Comparison of ENCODE assay signal across 18 cellular contexts in the genomic region with DNA sequence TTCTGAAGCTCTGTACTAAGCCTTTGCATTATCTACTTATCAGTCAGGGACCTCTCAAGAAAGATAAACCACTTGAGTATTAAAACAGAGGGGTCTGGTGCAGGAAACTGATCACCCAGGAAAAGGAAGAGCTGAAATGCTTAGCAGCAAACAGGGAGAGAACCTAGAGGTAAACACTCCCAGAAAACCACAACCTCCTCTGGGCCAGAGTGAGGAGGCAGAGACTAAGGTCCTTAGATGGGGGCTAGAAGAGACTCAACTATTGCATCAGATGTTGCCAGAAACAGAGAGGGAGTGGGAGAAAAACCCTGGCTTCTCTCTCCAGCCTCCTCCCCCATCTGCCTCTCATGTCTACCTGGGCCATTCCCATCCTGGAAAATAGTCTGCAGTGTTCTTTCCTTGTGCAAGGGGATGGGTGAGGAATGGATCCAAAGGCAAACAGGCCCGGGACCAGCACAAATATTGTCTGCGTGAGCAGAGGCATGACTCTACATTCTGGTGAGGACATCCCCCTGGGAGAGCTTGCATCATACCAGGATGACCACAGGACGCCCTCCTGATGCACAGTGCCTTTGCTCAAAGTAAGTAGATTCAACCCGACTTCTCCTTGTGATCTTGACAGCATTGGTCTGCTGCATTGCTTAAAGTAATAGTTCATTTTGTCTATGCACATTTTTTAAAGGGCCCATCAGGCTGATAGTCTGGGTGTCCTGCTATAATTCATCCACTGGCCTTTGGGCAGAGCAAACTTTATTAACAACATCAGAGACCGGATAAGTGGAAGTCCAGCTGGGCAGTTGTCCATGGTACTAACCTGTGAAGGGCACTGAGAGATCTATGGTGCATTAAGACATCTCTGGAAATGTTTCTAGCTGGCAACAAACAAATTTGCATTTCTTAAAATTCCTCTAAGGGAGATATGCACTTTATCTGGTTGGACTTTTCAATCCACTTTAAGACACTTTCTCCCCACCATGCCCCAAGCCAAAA. TPM values are rescaled to one million over a fixed set of nuclear protein-coding genes. Genes with fewer than 3 reads are reported as not detected.
DNase-seq lines count a peak whose midpoint lies in the region; ATAC-seq, FAIRE-seq and TF ChIP-seq lines count a peak whose summit lies in the region.
"Had no signal": no experiment of that assay in that cellular context is flagged by ENCODE, and none has a peak within 500 bp of the region (broad histone marks: within the 10 kb centered on the region; RNA-seq: fewer than 3 reads in every experiment).

No MANE protein-coding gene starts in this region.

- CTCF ChIA-PET in HepG2 (lab: Yijun Ruan, JAX; ENCODE audit: low intra/inter-chr PET ratio, low total read pairs) (no interaction called here), K562 (lab: Yijun Ruan, JAX; ENCODE audit: low intra/inter-chr PET ratio) (no interaction called here)

- no peak overlapping the region for H3K4me3 ChIP-seq in HepG2 (replicated peaks in 1 of 3; ENCODE audit: insufficient read depth in 1 of 3, low read depth in 2 of 3, low read length in 3 of 3)
- H3K4me3 ChIP-seq in right lobe of liver: no peak overlapping the region
- H3K4me3 ChIP-seq in K562: no peak overlapping the region
- H3K4me3 ChIP-seq: A549, Peyer's patch had no signal

- no peak for TF ChIP-seq POLR2A in HepG2 (IDR thresholded peaks at IDR 0.05; ENCODE audit: insufficient read depth in 1 of 2, low read depth in 2 of 2, low read length in 2 of 2)
- TF ChIP-seq POLR2A in right lobe of liver (IDR thresholded peaks at IDR 0.05): no peak
- TF ChIP-seq POLR2A in K562 (conservative IDR thresholded peaks at IDR 0.05): no peak

- in situ Hi-C loops in HepG2 (cut with HindIII; ENCODE audit: extremely low pct_ligation_motif_present, low pct_unique_long_range_greater_than_20kb) (no loop called here), K562 (cut with MboI) (no loop called here), ACHN (cut with HindIII; ENCODE audit: low pct_ligation_motif_present, low pct_unique_long_range_greater_than_20kb, low sequenced_read_pairs) (no loop called here)

- intact Hi-C loops in HepG2 (cut with micrococcal nuclease; ENCODE audit: unreplicated experiment) (no loop called here), right lobe of liver (cut with DNase I) (no loop called here), K562 (cut with micrococcal nuclease) (no loop called here)

- H3K79me2 ChIP-seq in HepG2 (ENCODE audit: insufficient read depth, low read length) (no peaks in the 10 kb centered on the region), K562 (ENCODE audit: control insufficient read depth, insufficient read depth, low read length) (no peaks in the 10 kb centered on the region)

- H3K9ac ChIP-seq in HepG2 (ENCODE audit: insufficient read depth, low read depth, low read length) (no peak overlapping the region), K562 (ENCODE audit: insufficient read depth in 1 of 2, low read depth in 2 of 2, low read length in 2 of 2) (no peak overlapping the region)

- ATAC-seq in HepG2 (no peak), right lobe of liver (no peak), K562 (no peak)
- ATAC-seq: A549, Right ventricle myocardium inferior had no signal

- H4K20me1 ChIP-seq in HepG2 (ENCODE audit: insufficient read depth, low read length): no peaks in the 10 kb centered on the region
- no peaks in the 10 kb centered on the region for H4K20me1 ChIP-seq in K562 (replicated peaks; ENCODE audit: control insufficient read depth, insufficient read depth, low read length)

- DNase-seq in HepG2 (ENCODE audit: low spot score): no peak
- no peak for DNase-seq in right lobe of liver
- no peak for DNase-seq in K562 (ENCODE audit: extremely low read depth in 1 of 4, low spot score in 3 of 4)
- no peak for DNase-seq in hypothalamus (lab: John Stamatoyannopoulos, UW)
- no peak for DNase-seq in D721Med (ENCODE audit: insufficient read length, low spot score)
- DNase-seq in pons (ENCODE audit: low spot score): no peak
- DNase-seq in ACHN: no peak
- DNase-seq: AML-193, Caco-2, NCI-H1048, NCI-H1694, NCI-H524 treated with DMSO at 0.1 percent for 48 hours, Peyer's patch had no signal

- no peaks in the 10 kb centered on the region for H3K9me1 ChIP-seq in K562 (ENCODE audit: control insufficient read depth, insufficient read depth, low read length)

- no TSS peak for BruUV-seq in HepG2 (replicated peaks; lab: Mats Ljungman, UMichigan)
- BruUV-seq in K562 (replicated peaks; lab: Mats Ljungman, UMichigan): no TSS peak

- H3K27me3 ChIP-seq in HepG2 (ENCODE audit: control insufficient read depth in 1 of 2, insufficient read depth in 2 of 2, low read length in 2 of 2) (peaks cover 0 to 3% of the 10 kb centered on the region in 2 experiments; a peak in 1 of 5 replicates), right lobe of liver (no peaks in the 10 kb centered on the region), K562 (ENCODE audit: control insufficient read depth in 2 of 2, insufficient read depth in 2 of 2, low read length in 2 of 2) (no peaks in the 10 kb centered on the region)
- H3K27me3 ChIP-seq: Peyer's patch had no signal

- no peak overlapping the region for H2AFZ ChIP-seq in HepG2 (ENCODE audit: low read length)
- no peak overlapping the region for H2AFZ ChIP-seq in K562 (ENCODE audit: low read depth, low read length)

- no peaks in the 10 kb centered on the region for H3K4me1 ChIP-seq in HepG2 (ENCODE audit: insufficient read depth, low read length)
- no peaks in the 10 kb centered on the region for H3K4me1 ChIP-seq in right lobe of liver
- H3K4me1 ChIP-seq in K562 (replicated peaks in 1 of 2; ENCODE audit: control insufficient read depth in 2 of 2, insufficient read depth in 2 of 2, low read length in 2 of 2): no peaks in the 10 kb centered on the region
- H3K4me1 ChIP-seq: A549, Caco-2, Peyer's patch had no signal

- TF ChIP-seq RAD21 in HepG2 (CRISPR knock-in tag; IDR thresholded peaks at IDR 0.05) (no peak), Ishikawa (IDR thresholded peaks at IDR 0.05; ENCODE audit: low read depth) (no peak), K562 (CRISPR knock-in tag; conservative IDR thresholded peaks at IDR 0.05 in 1 of 2, IDR thresholded peaks at IDR 0.05 in 1 of 2) (no peak)

- POLR2A ChIA-PET in HepG2 (lab: Yijun Ruan, JAX) (no interaction called here), K562 (lab: Yijun Ruan, JAX) (no interaction called here)

- H3K9me3 ChIP-seq in HepG2 (ENCODE audit: low read length) (no peaks in the 10 kb centered on the region), right lobe of liver (no peaks in the 10 kb centered on the region), K562 (replicated peaks; ENCODE audit: control insufficient read depth, insufficient read depth, low read depth, low read length) (no peaks in the 10 kb centered on the region)
- H3K9me3 ChIP-seq: A549, Caco-2, Peyer's patch had no signal

- no peak for TF ChIP-seq CTCF in HepG2 (CRISPR knock-in tag; IDR thresholded peaks at IDR 0.05)
- TF ChIP-seq CTCF in right lobe of liver (IDR thresholded peaks at IDR 0.05): no peak
- no peak for TF ChIP-seq CTCF in K562 (IDR thresholded peaks at IDR 0.05 in 2 of 3, conservative IDR thresholded peaks at IDR 0.05 in 1 of 3; ENCODE audit: insufficient read depth in 2 of 3, low read depth in 1 of 3, low read length in 3 of 3)
- TF ChIP-seq CTCF in D721Med (IDR thresholded peaks at IDR 0.05; ENCODE audit: insufficient read depth, missing control alignments): no peak

- 0% methylated on average over 2 of the region's 5 CpGs for WGBS in HepG2 (ENCODE audit: low lambda C conversion rate)
- WGBS in right lobe of liver (ENCODE audit: insufficient coverage, low coverage, low lambda C conversion rate, missing lambda C conversion rate): 73% methylated on average over 3 of the region's 5 CpGs
- 0% methylated on average over 5 of the region's 5 CpGs for whole genome bisulfite sequencing in K562 (ENCODE audit: insufficient coverage, low coverage, missing lambda C conversion rate)

- H3K36me3 ChIP-seq in HepG2 (replicated peaks in 1 of 2; ENCODE audit: control insufficient read depth in 1 of 2, insufficient read depth in 2 of 2, low read length in 2 of 2): no peaks in the 10 kb centered on the region
- H3K36me3 ChIP-seq in right lobe of liver: no peaks in the 10 kb centered on the region
- no peaks in the 10 kb centered on the region for H3K36me3 ChIP-seq in K562 (ENCODE audit: control insufficient read depth, insufficient read depth, low read length)
- H3K36me3 ChIP-seq: Peyer's patch had no signal

- H3K27ac ChIP-seq in HepG2 (ENCODE audit: extremely low read length, insufficient read depth, low read length): no peak overlapping the region
- H3K27ac ChIP-seq in right lobe of liver: no peak overlapping the region
- H3K27ac ChIP-seq in K562 (ENCODE audit: extremely low read depth, low read depth, low read length): no peak overlapping the region
- H3K27ac ChIP-seq: A549, Peyer's patch had no signal

- FAIRE-seq in HepG2 (lab: Jason Lieb, UNC) (no peak), K562 (lab: Jason Lieb, UNC) (no peak), D721Med (lab: Jason Lieb, UNC) (no peak)
- FAIRE-seq: A549, H54 had no signal

- TF ChIP-seq EP300 in HepG2 (IDR thresholded peaks at IDR 0.05; ENCODE audit: low read depth in 2 of 2, low read length in 2 of 2) (no peak), HepG2 (CRISPR knock-in tag; IDR thresholded peaks at IDR 0.05; ENCODE audit: borderline replicate concordance) (no peak), Ishikawa (IDR thresholded peaks at IDR 0.05; ENCODE audit: borderline replicate concordance) (no peak), K562 (IDR thresholded peaks at IDR 0.05; ENCODE audit: low read length) (no peak)

- H3K4me2 ChIP-seq in HepG2 (ENCODE audit: low read depth, low read length) (no peak overlapping the region), K562 (ENCODE audit: insufficient read depth, low read length) (no peak overlapping the region)
- H3K4me2 ChIP-seq: A549 had no signal

RNA-seq across cellular contexts. Expression of a gene that starts 22.4 kb away (rescaled TPM):
- total RNA-seq in HepG2 (2016; rRNA removed; fragmentation: Illumina TruSeq; extraction: Trizol) (not detected in 2 replicates), right lobe of liver (under 1 TPM in 3 of 6 experiments, not detected in 3; 0.44 to 0.81 (median 0.55) TPM), K562 (2014; rRNA removed) (not detected in 2 replicates), K562 (2014; rRNA removed; fragmentation: Illumina TruSeq; extraction: Trizol) (not detected in 2 replicates), K562 (2015; rRNA removed; fragmentation: Illumina TruSeq; extraction: Trizol) (not detected in 2 replicates), K562 (2021) (not detected in 2 replicates)
- total RNA-seq in HepG2 (2016; cell fraction: cytosol; rRNA removed; fragmentation: Illumina TruSeq; extraction: Trizol; ENCODE audit: low read depth): not detected in 2 replicates
- total RNA-seq in HepG2 (2016; cell fraction: insoluble cytoplasmic fraction; rRNA removed; fragmentation: Illumina TruSeq; extraction: Trizol): not detected in 2 replicates
- not detected in 2 replicates for total RNA-seq in HepG2 (2016; cell fraction: membrane; rRNA removed; fragmentation: Illumina TruSeq; extraction: Trizol)
- total RNA-seq in HepG2 (2016; cell fraction: nucleus; rRNA removed; fragmentation: Illumina TruSeq; extraction: Trizol): not detected in 2 replicates
- polyA plus RNA-seq in HepG2 (2011; rRNA removed) (not detected in 2 replicates), K562 (2011; rRNA removed) (not detected in 2 replicates), K562 (2014; fragmentation: Illumina TruSeq; extraction: Trizol) (not detected in 2 replicates), K562 (2014; fragmentation: Nextera tagmentation; extraction: Ambion mirVana) (not detected), K562 (2014; rRNA removed) (not detected in 2 replicates)
- not detected in 2 replicates for polyA plus RNA-seq in HepG2 (2011; cell fraction: cytosol; rRNA removed)
- not detected in 2 replicates for polyA plus RNA-seq in HepG2 (2011; cell fraction: nucleus; rRNA removed)
- polyA plus RNA-seq in HepG2 (2012): not detected in 2 replicates
- polyA plus RNA-seq in HepG2 (2016; cell fraction: cytosol; fragmentation: Illumina TruSeq; extraction: Trizol; ENCODE audit: low read depth): not detected in 2 replicates
- polyA plus RNA-seq in HepG2 (2016; cell fraction: insoluble cytoplasmic fraction; fragmentation: Illumina TruSeq; extraction: Trizol; ENCODE audit: low read depth): not detected in 2 replicates
- polyA plus RNA-seq in HepG2 (2016; cell fraction: membrane; fragmentation: Illumina TruSeq; extraction: Trizol; ENCODE audit: low read depth): not detected in 2 replicates
- polyA plus RNA-seq in HepG2 (2016; cell fraction: nucleus; fragmentation: Illumina TruSeq; extraction: Trizol; ENCODE audit: insufficient read depth, low read depth): not detected in 2 replicates
- 0.30 TPM in 1 of 2 replicates, not detected in the other for polyA minus RNA-seq in HepG2 (2011; rRNA and poly(A)+ RNA removed; ENCODE audit: low replicate concordance)
- not detected in 2 replicates for polyA minus RNA-seq in HepG2 (2011; cell fraction: cytosol; rRNA and poly(A)+ RNA removed)
- polyA minus RNA-seq in HepG2 (2011; cell fraction: nucleus; rRNA and poly(A)+ RNA removed): not detected in 2 replicates
- not detected in 2 replicates for total RNA-seq in K562 (2011; cell fraction: chromatin; rRNA removed; ENCODE audit: low replicate concordance)
- total RNA-seq in K562 (2011; cell fraction: nucleolus; rRNA removed): not detected in 2 replicates
- total RNA-seq in K562 (2011; cell fraction: nucleoplasm; rRNA removed): not detected in 2 replicates
- not detected in 2 replicates for polyA plus RNA-seq in K562 (2011; cell fraction: cytosol; rRNA removed)
- not detected in 2 replicates for polyA plus RNA-seq in K562 (2011; cell fraction: nucleus; rRNA removed)
- not detected in 2 replicates for polyA plus RNA-seq in K562 (2012)
- not detected in 2 replicates for polyA minus RNA-seq in K562 (2011; rRNA and poly(A)+ RNA removed)
- not detected in 2 replicates for polyA minus RNA-seq in K562 (2011; cell fraction: cytosol; rRNA and poly(A)+ RNA removed)
- polyA minus RNA-seq in K562 (2011; cell fraction: nucleus; rRNA and poly(A)+ RNA removed): not detected in 2 replicates
- total RNA-seq: Caco-2, HT-29, Peyer's patch, Right ventricle myocardium inferior had no signal
- polyA plus RNA-seq: A549 had no signal
